41 cellular contexts compared by ENCODE assay signal in the genomic region with DNA sequence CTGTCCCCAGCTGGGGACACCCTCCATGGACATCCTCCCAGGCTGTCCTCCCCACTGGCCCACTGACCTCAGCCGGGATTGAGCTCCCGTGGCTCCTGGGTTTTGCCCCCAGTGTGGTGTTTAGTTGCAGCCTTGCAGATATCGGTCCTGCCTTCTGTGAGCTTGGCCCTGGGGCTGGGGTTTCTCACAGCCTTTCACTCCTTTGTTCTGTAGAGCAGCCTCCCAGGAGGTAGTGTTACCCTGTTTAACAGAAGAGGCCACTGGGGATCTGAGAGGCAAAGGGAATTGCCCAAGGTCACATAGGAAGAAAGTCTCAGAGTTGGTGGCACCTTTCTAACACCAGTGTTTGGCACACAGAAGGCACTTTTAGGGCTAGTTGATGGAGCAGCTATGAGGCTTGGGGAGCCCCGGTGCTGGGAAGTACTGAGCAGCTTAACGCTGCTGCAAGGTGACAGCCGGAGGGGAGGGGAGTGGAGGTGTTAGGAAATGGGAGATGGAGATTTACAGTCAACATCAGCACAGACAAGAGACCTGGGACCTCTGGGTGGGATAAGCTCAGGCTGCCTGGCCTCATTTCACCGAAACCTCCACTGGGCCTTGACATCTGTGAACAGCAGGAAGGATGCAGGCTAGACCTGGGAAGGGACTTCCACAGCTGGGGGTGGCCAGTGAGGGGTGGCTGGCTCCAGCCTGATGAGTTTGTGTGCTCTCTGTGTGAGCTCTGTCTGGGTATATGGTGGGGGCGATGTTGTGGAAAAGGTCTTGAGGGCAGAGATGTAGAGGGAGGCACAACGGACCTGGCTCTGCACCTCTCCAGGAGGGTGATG. TPM values are rescaled to one million over a fixed set of nuclear protein-coding genes. Genes with fewer than 3 reads are reported as not detected.
DNase-seq lines count a peak whose midpoint lies in the region; ATAC-seq, FAIRE-seq and TF ChIP-seq lines count a peak whose summit lies in the region.
"Had no signal": no experiment of that assay in that cellular context is flagged by ENCODE, and none has a peak within 500 bp of the region (broad histone marks: within the 10 kb centered on the region; RNA-seq: fewer than 3 reads in every experiment).

No MANE protein-coding gene starts in this region.

- ATAC-seq in GM12878 (no peak; the same call in none of the 3 replicates), HG02970 (IDR thresholded peaks at IDR 0.05; ENCODE audit: low FRiP score, unreplicated experiment) (no peak)
- ATAC-seq in activated T-cell treated with anti-CD3 and anti-CD28 coated beads, Interleukin-2, amount 50 U/mL, for 4 hours, result no peak
- ATAC-seq: K562, pancreas had no signal

- CTCF ChIA-PET in GM12878 (lab: Yijun Ruan, JAX), result interaction anchor here (1.5 kb wide), 1 partner anchor 45 kb away, joined by 3 read pairs; no protein-coding TSS in a partner anchor

- H4K5ac ChIP-seq in H9 (ENCODE audit: insufficient read length, low read depth, low read length), result no peak overlapping the region

- no peak overlapping the region for H3K23ac ChIP-seq in H9 (ENCODE audit: insufficient read length, low read depth, low read length)

- TF ChIP-seq CTCF in H9 (conservative IDR thresholded peaks at IDR 0.05) (no peak), GM12878 (IDR thresholded peaks at IDR 0.05 in 2 of 3, conservative IDR thresholded peaks at IDR 0.05 in 1 of 3; ENCODE audit: control insufficient read depth in 2 of 3, extremely low read depth in 1 of 3, insufficient read depth in 1 of 3, low read depth in 3 of 3, low read length in 3 of 3) (no peak), nephron progenitor cell (IDR thresholded peaks at IDR 0.05) (no peak), kidney (IDR thresholded peaks at IDR 0.05; ENCODE audit: borderline replicate concordance, extremely low read depth, insufficient read depth) (no peak)

- H3K27ac Mint-ChIP-seq in H9 (peak overlapping the region in 1 of 3 experiments; percentile 71; a peak in 3 of 7 replicates), nephron progenitor cell (peak overlapping the region; percentile 68)
- H3K27ac Mint-ChIP-seq: activated B cell treated with CpG ODN at 0.5 μM for 24 hours; activated CD4-positive, alpha-beta T cell treated with anti-CD3 and anti-CD28 coated beads, Interleukin-2, amount 10 ng/mL, durations not matched to agents 7 days and 5 days; activated T-cell treated with anti-CD3 and anti-CD28 coated beads, Interleukin-2, amount 50 U/mL, for 24 hours; CD4-positive, CD25-positive, alpha-beta regulatory T cell; natural killer cell treated with Interleukin-12 subunit alpha and Interleukin-12 subunit beta and Interleukin-15 and Interleukin-18, amount 100 ng/mL, for 72 hours; type B pancreatic cell had no signal

- no peak overlapping the region for H2BK15ac ChIP-seq in H9 (ENCODE audit: low read depth, low read length)

- H3K9me3 Mint-ChIP-seq in H9, result no peaks in the 10 kb centered on the region
- H3K9me3 Mint-ChIP-seq in nephron progenitor cell, result no peaks in the 10 kb centered on the region
- H3K9me3 Mint-ChIP-seq in activated T-cell treated with anti-CD3 and anti-CD28 coated beads, Interleukin-2, amount 50 U/mL, for 4 hours, result no peaks in the 10 kb centered on the region
- H3K9me3 Mint-ChIP-seq: activated B cell treated with CpG ODN at 0.5 μM for 24 hours; activated CD4-positive, alpha-beta T cell treated with anti-CD3 and anti-CD28 coated beads, Interleukin-2, amount 10 ng/mL, durations not matched to agents 7 days and 5 days; activated T-cell treated with anti-CD3 and anti-CD28 coated beads, Interleukin-2, amount 50 U/mL, for 24 hours; CD4-positive, CD25-positive, alpha-beta regulatory T cell; natural killer cell treated with Interleukin-12 subunit alpha and Interleukin-12 subunit beta and Interleukin-15 and Interleukin-18, amount 100 ng/mL, for 72 hours; type B pancreatic cell had no signal

- H2BK20ac ChIP-seq in H9 (ENCODE audit: low read depth, low read length, poor library complexity, severe bottlenecking), result no peak overlapping the region

- peak; percentile 29 to 80 for DNase-seq in NCI-H524 (lab: John Stamatoyannopoulos, UW)
- no peak for DNase-seq in NCI-H524 treated with DMSO at 0.1 percent for 48 hours (lab: John Stamatoyannopoulos, UW)
- no peak for DNase-seq in H9
- no peak for DNase-seq in GM12878 (ENCODE audit: low read depth, low spot score)
- DNase-seq in nephron progenitor cell, result no peak
- DNase-seq in activated T-cell treated with anti-CD3 and anti-CD28 coated beads, Interleukin-2, amount 50 U/mL, for 4 hours, result no peak
- DNase-seq in kidney, result no peak
- DNase-seq: activated B cell treated with CpG ODN at 0.5 μM for 24 hours; activated CD4-positive, alpha-beta T cell treated with anti-CD3 and anti-CD28 coated beads, Interleukin-2, amount 10 ng/mL, durations not matched to agents 7 days and 5 days; activated gamma-delta T cell; activated T-cell treated with anti-CD3 and anti-CD28 coated beads, Interleukin-2, amount 50 U/mL, for 24 hours; Calu3; CD4-positive, CD25-positive, alpha-beta regulatory T cell; cerebellar nuclear complex; dermis blood vessel endothelial cell; DND-41; foreskin fibroblast; GOT3; head of caudate nucleus; NCI-H1092 treated with DMSO at 0.1 percent for 48 hours; NCI-H1930; NCI-H226; NCI-H748 treated with DMSO at 0.1 percent for 48 hours; pancreas; retina; small intestine; stimulated activated naive CD4-positive, alpha-beta T cell; T1000 had no signal

- no peak overlapping the region for H2BK12ac ChIP-seq in H9 (ENCODE audit: insufficient read length, low read depth, low read length)

- no peak overlapping the region for H2AFZ ChIP-seq in H9 (ENCODE audit: low read length)
- no peak overlapping the region for H2AFZ ChIP-seq in GM12878 (ENCODE audit: control insufficient read depth, low read depth, low read length)

- no peak for TF ChIP-seq EP300 in GM12878 (IDR thresholded peaks at IDR 0.05; ENCODE audit: borderline replicate concordance in 1 of 2, control insufficient read depth in 1 of 2, low read depth in 2 of 2, low read length in 2 of 2)

- H3K4me1 Mint-ChIP-seq in H9, result peaks cover 29 to 45% of the 10 kb centered on the region in 2 experiments
- H3K4me1 Mint-ChIP-seq in nephron progenitor cell, result peaks cover 87% of the 10 kb centered on the region
- H3K4me1 Mint-ChIP-seq in activated T-cell treated with anti-CD3 and anti-CD28 coated beads, Interleukin-2, amount 50 U/mL, for 4 hours (ENCODE audit: low read depth), result no peaks in the 10 kb centered on the region
- H3K4me1 Mint-ChIP-seq: activated B cell treated with CpG ODN at 0.5 μM for 24 hours; activated CD4-positive, alpha-beta T cell treated with anti-CD3 and anti-CD28 coated beads, Interleukin-2, amount 10 ng/mL, durations not matched to agents 7 days and 5 days; CD4-positive, CD25-positive, alpha-beta regulatory T cell had no signal

- no TSS peak for BruUV-seq in GM12878 (replicated peaks; lab: Mats Ljungman, UMichigan)

- RAD21 ChIA-PET in GM12878 (lab: Charles Lee; ENCODE audit: unreplicated experiment), result no interaction called here

- H2BK120ac ChIP-seq in H9 (ENCODE audit: low read depth, low read length, poor library complexity, severe bottlenecking), result peak overlapping the region; percentile 5

- H3K4me3 Mint-ChIP-seq in H9 (peak overlapping the region in 1 of 2 experiments; percentile 5; a peak in 2 of 5 replicates), nephron progenitor cell (peak overlapping the region; percentile 30)
- H3K4me3 Mint-ChIP-seq in activated T-cell treated with anti-CD3 and anti-CD28 coated beads, Interleukin-2, amount 50 U/mL, for 4 hours, result no peak overlapping the region
- H3K4me3 Mint-ChIP-seq: activated B cell treated with CpG ODN at 0.5 μM for 24 hours; activated CD4-positive, alpha-beta T cell treated with anti-CD3 and anti-CD28 coated beads, Interleukin-2, amount 10 ng/mL, durations not matched to agents 7 days and 5 days; activated T-cell treated with anti-CD3 and anti-CD28 coated beads, Interleukin-2, amount 50 U/mL, for 24 hours; CD4-positive, CD25-positive, alpha-beta regulatory T cell; natural killer cell treated with Interleukin-12 subunit alpha and Interleukin-12 subunit beta and Interleukin-15 and Interleukin-18, amount 100 ng/mL, for 72 hours; type B pancreatic cell had no signal

- no peaks in the 10 kb centered on the region for H3K23me2 ChIP-seq in H9 (ENCODE audit: insufficient read length, low read depth, low read length, poor library complexity, severe bottlenecking)

- no peak for TF ChIP-seq RAD21 in GM12878 (IDR thresholded peaks at IDR 0.05; ENCODE audit: insufficient read depth, low read depth, low read length)

- H3T11ph ChIP-seq in H9 (ENCODE audit: low read length), result no peak overlapping the region

- H4K8ac ChIP-seq in H9 (replicated peaks; ENCODE audit: insufficient read length, low read depth, low read length), result no peak overlapping the region

- SMC1A ChIA-PET in GM12878 (lab: Charles Lee; ENCODE audit: uncharacterized antibody, unreplicated experiment), result no interaction called here

- H2BK5ac ChIP-seq in H9 (ENCODE audit: insufficient read length, low read length), result no peak overlapping the region

- H3K9me3 ChIP-seq in H9 (ENCODE audit: control insufficient read depth, low read depth, low read length), result no peaks in the 10 kb centered on the region
- H3K9me3 ChIP-seq in GM12878 (replicated peaks; ENCODE audit: control insufficient read depth, insufficient read depth, low read length), result no peaks in the 10 kb centered on the region
- no peaks in the 10 kb centered on the region for H3K9me3 ChIP-seq in kidney (ENCODE audit: control insufficient read depth in 1 of 2, low read length in 2 of 2)
- H3K9me3 ChIP-seq: esophagus muscularis mucosa, pancreas had no signal

- H3K36me3 Mint-ChIP-seq in H9 (ENCODE audit: insufficient read depth in 1 of 3, low read depth in 3 of 3) (peaks cover 0 to 6% (median 0%) of the 10 kb centered on the region in 3 experiments; a peak in 4 of 7 replicates), nephron progenitor cell (ENCODE audit: low read depth) (no peaks in the 10 kb centered on the region)
- H3K36me3 Mint-ChIP-seq in activated T-cell treated with anti-CD3 and anti-CD28 coated beads, Interleukin-2, amount 50 U/mL, for 4 hours (ENCODE audit: insufficient read depth), result no peaks in the 10 kb centered on the region
- H3K36me3 Mint-ChIP-seq: CD4-positive, CD25-positive, alpha-beta regulatory T cell; natural killer cell treated with Interleukin-12 subunit alpha and Interleukin-12 subunit beta and Interleukin-15 and Interleukin-18, amount 100 ng/mL, for 72 hours; type B pancreatic cell had no signal

- H3K4me2 ChIP-seq in H9 (ENCODE audit: insufficient read depth, insufficient read length, low read length) (no peak overlapping the region), GM12878 (ENCODE audit: control insufficient read depth, insufficient read depth) (no peak overlapping the region)

- H3K27me3 Mint-ChIP-seq in H9 (ENCODE audit: low read depth), result peaks cover 16% of the 10 kb centered on the region
- peaks cover 11% of the 10 kb centered on the region for H3K27me3 Mint-ChIP-seq in nephron progenitor cell (ENCODE audit: low read depth, poor library complexity)
- peaks cover 6% of the 10 kb centered on the region for H3K27me3 Mint-ChIP-seq in activated T-cell treated with anti-CD3 and anti-CD28 coated beads, Interleukin-2, amount 50 U/mL, for 4 hours (ENCODE audit: low read depth)
- H3K27me3 Mint-ChIP-seq: activated CD4-positive, alpha-beta T cell treated with anti-CD3 and anti-CD28 coated beads, Interleukin-2, amount 10 ng/mL, durations not matched to agents 7 days and 5 days; activated T-cell treated with anti-CD3 and anti-CD28 coated beads, Interleukin-2, amount 50 U/mL, for 24 hours; CD4-positive, CD25-positive, alpha-beta regulatory T cell had no signal

- H3K36me3 ChIP-seq in GM12878 (ENCODE audit: control insufficient read depth in 2 of 2, insufficient read depth in 2 of 2, low read length in 1 of 2) (no peaks in the 10 kb centered on the region), kidney (ENCODE audit: control insufficient read depth in 1 of 2, insufficient read depth in 2 of 2, low read length in 2 of 2) (no peaks in the 10 kb centered on the region)
- H3K36me3 ChIP-seq: esophagus muscularis mucosa, pancreas, SJSA1 had no signal

- H4K91ac ChIP-seq in H9 (ENCODE audit: insufficient read length, low read depth, low read length), result no peak overlapping the region

- H3K18ac ChIP-seq in H9 (ENCODE audit: insufficient read length, low read depth, low read length), result no peak overlapping the region

- H3K4me3 ChIP-seq in GM12878 (no peak overlapping the region), kidney (ENCODE audit: low read length in 2 of 2) (no peak overlapping the region)
- H3K4me3 ChIP-seq: esophagus muscularis mucosa, K562, pancreas, SJSA1 had no signal

- H4K20me1 ChIP-seq in H9 (ENCODE audit: control insufficient read depth, insufficient read depth, insufficient read length), result no peaks in the 10 kb centered on the region
- no peaks in the 10 kb centered on the region for H4K20me1 ChIP-seq in GM12878 (ENCODE audit: control insufficient read depth, insufficient read depth)

- peak overlapping the region; percentile 34; the same call in 1 of the 2 replicates for H3K14ac ChIP-seq in H9 (ENCODE audit: insufficient read depth, low read length)

- POLR2A ChIA-PET in GM12878 (lab: Charles Lee), result no interaction called here

- H3K9ac ChIP-seq in H9 (ENCODE audit: extremely low read depth, insufficient read length, low read length) (no peak overlapping the region), GM12878 (ENCODE audit: control insufficient read depth, insufficient read depth, low read length) (no peak overlapping the region), kidney (ENCODE audit: low read length in 2 of 2) (no peak overlapping the region)

- H3K4me1 ChIP-seq in H9 (ENCODE audit: insufficient read depth, low read length) (no peaks in the 10 kb centered on the region), GM12878 (ENCODE audit: control insufficient read depth, insufficient read depth, low read length) (no peaks in the 10 kb centered on the region), kidney (ENCODE audit: control insufficient read depth in 1 of 2, insufficient read depth in 1 of 2, low read depth in 1 of 2, low read length in 2 of 2) (peaks cover 20 to 26% of the 10 kb centered on the region in 2 donors)
- H3K4me1 ChIP-seq: pancreas, SJSA1 had no signal

- H2AK5ac ChIP-seq in H9 (ENCODE audit: insufficient read length, low read length), result no peak overlapping the region

- FAIRE-seq in GM12878 (lab: Jason Lieb, UNC) (no peak), kidney (lab: Jason Lieb, UNC) (no peak)
- FAIRE-seq: endometrium, GM19239, K562, pancreas, small intestine had no signal

- H3K27ac ChIP-seq in H9 (ENCODE audit: insufficient read length, low read depth, low read length) (no peak overlapping the region), GM12878 (ENCODE audit: control insufficient read depth, insufficient read depth) (no peak overlapping the region), kidney (ENCODE audit: low read depth in 2 of 2, low read length in 2 of 2) (no peak overlapping the region)
- H3K27ac ChIP-seq: esophagus muscularis mucosa, pancreas, SJSA1 had no signal

- intact Hi-C loops in GM12878 (cut with micrococcal nuclease; ENCODE audit: unreplicated experiment) (no loop called here), kidney (cut with DNase I) (no loop called here)

- no peaks in the 10 kb centered on the region for H3K27me3 ChIP-seq in H9 (ENCODE audit: insufficient read depth, low read length)
- peaks cover 2 to 4% of the 10 kb centered on the region in 2 experiments; a peak in 2 of 4 replicates for H3K27me3 ChIP-seq in GM12878 (replicated peaks in 1 of 2; ENCODE audit: control insufficient read depth in 2 of 2, insufficient read depth in 2 of 2, low read length in 1 of 2)
- H3K27me3 ChIP-seq: esophagus muscularis mucosa, pancreas had no signal

- no peaks in the 10 kb centered on the region for H3K79me1 ChIP-seq in H9 (ENCODE audit: insufficient read depth, low read depth, low read length, poor library complexity, severe bottlenecking)

- H3K4ac ChIP-seq in H9 (ENCODE audit: low read depth, low read length), result no peak overlapping the region

- no peak overlapping the region for H3K56ac ChIP-seq in H9 (ENCODE audit: insufficient read length, low read depth, low read length)

- TF ChIP-seq POLR2A in GM12878 (IDR thresholded peaks at IDR 0.05; ENCODE audit: low read depth, low read length), result no peak

- no CpG with 5 or more reads among the region's 9 CpGs for WGBS in H9 (ENCODE audit: extremely low coverage, insufficient read length, low lambda C conversion rate)
- 30% methylated on average over 9 of the region's 9 CpGs for WGBS in GM12878 (ENCODE audit: insufficient coverage, insufficient replicate concordance, low lambda C conversion rate, missing lambda C conversion rate)

- H3K79me2 ChIP-seq in H9 (ENCODE audit: insufficient read depth, low read length), result no peaks in the 10 kb centered on the region
- no peaks in the 10 kb centered on the region for H3K79me2 ChIP-seq in GM12878 (ENCODE audit: control insufficient read depth, insufficient read depth, low read length)

- in situ Hi-C loops in GM12878 (cut with MboI), result no loop called here

RNA-seq across cellular contexts. Expression of gene CACNA1G, which starts 26.1 kb away (rescaled TPM):
- total RNA-seq in H9 (2021) (1.5 and 1.7 TPM in 2 replicates), GM12878 (2014; rRNA removed) (not detected in 2 replicates), GM12878 (2014; rRNA removed; fragmentation: Illumina TruSeq; extraction: Trizol) (not detected in 2 replicates), GM12878 (2021) (0.03 TPM in 1 of 2 replicates, not detected in the other), kidney (0.06 TPM)
- 0.61 and 0.81 TPM in 2 replicates for total RNA-seq in GM12878 (2013; cell fraction: nucleolus; rRNA removed)
- not detected for polyA plus RNA-seq in GM12878 (2011; ENCODE audit: low read depth)
- polyA plus RNA-seq in GM12878 (2011; rRNA removed) (0.03 and 0.15 TPM in 2 replicates), GM12878 (2014; fragmentation: Illumina TruSeq; extraction: Trizol) (not detected in 2 replicates), GM12878 (2014; fragmentation: Nextera tagmentation; extraction: Ambion mirVana) (not detected), GM12878 (2014; rRNA removed) (not detected in 2 replicates), GM12878 (2016; fragmentation: Nextera tagmentation; extraction: Ambion mirVana) (not detected), kidney (ENCODE audit: insufficient read depth, low read depth, low replicate concordance) (not detected)
- polyA plus RNA-seq in GM12878 (2011; cell fraction: cytosol; rRNA removed), result 0.03 and 0.18 TPM in 2 replicates
- polyA plus RNA-seq in GM12878 (2011; cell fraction: nucleus; rRNA removed), result 0.20 and 0.31 TPM in 2 replicates
- 0.03 and 0.04 TPM in 2 replicates for polyA plus RNA-seq in GM12878 (2012)
- 0.07 and 0.21 TPM in 2 replicates for polyA minus RNA-seq in GM12878 (2011; rRNA and poly(A)+ RNA removed)
- not detected in 2 replicates for polyA minus RNA-seq in GM12878 (2011; cell fraction: cytosol; rRNA and poly(A)+ RNA removed)
- polyA minus RNA-seq in GM12878 (2011; cell fraction: nucleus; rRNA and poly(A)+ RNA removed), result 0.19 and 0.36 TPM in 2 replicates
- total RNA-seq in activated T-cell treated with anti-CD3 and anti-CD28 coated beads, Interleukin-2, amount 50 U/mL, for 4 hours, result under 1 TPM in 1 of 3 donors, not detected in 2; 0.03 TPM
- total RNA-seq: activated CD4-positive, alpha-beta T cell treated with anti-CD3 and anti-CD28 coated beads, Interleukin-2, amount 10 ng/mL, durations not matched to agents 7 days and 5 days; Calu3; dermis blood vessel endothelial cell; K562; kidney epithelial cell; lung microvascular endothelial cell; MCF 10A; natural killer cell treated with Interleukin-12 subunit alpha and Interleukin-12 subunit beta and Interleukin-15 and Interleukin-18, amount 100 ng/mL, for 72 hours had no signal
- polyA plus RNA-seq: CD4-positive, CD25-positive, alpha-beta regulatory T cell had no signal

RNA-seq across cellular contexts. Expression of gene SPATA20, which starts 39.7 kb away (rescaled TPM):
- total RNA-seq in H9 (2021), result 23.9 and 26.6 TPM in 2 replicates
- 91.7 and 104 TPM in 2 replicates for total RNA-seq in GM12878 (2013; cell fraction: nucleolus; rRNA removed)
- total RNA-seq in GM12878 (2014; rRNA removed), result 41.7 and 45.3 TPM in 2 replicates
- total RNA-seq in GM12878 (2014; rRNA removed; fragmentation: Illumina TruSeq; extraction: Trizol), result 18.9 and 21.0 TPM in 2 replicates
- 39.9 and 40.4 TPM in 2 replicates for total RNA-seq in GM12878 (2021)
- polyA plus RNA-seq in GM12878 (2011; ENCODE audit: low read depth), result 13.9 TPM
- polyA plus RNA-seq in GM12878 (2011; rRNA removed), result 12.1 and 23.1 TPM in 2 replicates
- polyA plus RNA-seq in GM12878 (2011; cell fraction: cytosol; rRNA removed), result 32.8 and 42.3 TPM in 2 replicates
- 218 and 263 TPM in 2 replicates for polyA plus RNA-seq in GM12878 (2011; cell fraction: nucleus; rRNA removed)
- polyA plus RNA-seq in GM12878 (2012), result 31.9 and 38.6 TPM in 2 replicates
- 8.7 and 17.3 TPM in 2 replicates for polyA plus RNA-seq in GM12878 (2014; fragmentation: Illumina TruSeq; extraction: Trizol)
- 1 to 10 TPM; 2.1 to 3.9 TPM for polyA plus RNA-seq in GM12878 (2014; fragmentation: Nextera tagmentation; extraction: Ambion mirVana)
- 54.8 and 69.8 TPM in 2 replicates for polyA plus RNA-seq in GM12878 (2014; rRNA removed)
- polyA plus RNA-seq in GM12878 (2016; fragmentation: Nextera tagmentation; extraction: Ambion mirVana), result 10 to 100 TPM; 30.1 to 30.8 TPM
- polyA minus RNA-seq in GM12878 (2011; rRNA and poly(A)+ RNA removed), result 16.5 and 32.9 TPM in 2 replicates
- polyA minus RNA-seq in GM12878 (2011; cell fraction: cytosol; rRNA and poly(A)+ RNA removed), result 9.1 and 11.6 TPM in 2 replicates
- 52.7 and 79.3 TPM in 2 replicates for polyA minus RNA-seq in GM12878 (2011; cell fraction: nucleus; rRNA and poly(A)+ RNA removed)
- total RNA-seq in activated T-cell treated with anti-CD3 and anti-CD28 coated beads, Interleukin-2, amount 50 U/mL, for 4 hours, result 10 to 100 TPM in 2 of 3 donors, 1 to 10 TPM in 1; 6.5 to 16.9 (median 13.5) TPM
- 60.4 TPM for total RNA-seq in kidney
- 52.7 TPM for polyA plus RNA-seq in kidney (ENCODE audit: insufficient read depth, low read depth, low replicate concordance)

RNA-seq across cellular contexts. Expression of gene ABCC3, which starts 48.0 kb away (rescaled TPM):
- total RNA-seq in H9 (2021) (0.31 and 0.59 TPM in 2 replicates), GM12878 (2014; rRNA removed) (not detected in 2 replicates), GM12878 (2014; rRNA removed; fragmentation: Illumina TruSeq; extraction: Trizol) (not detected in 2 replicates), GM12878 (2021) (1.1 and 1.5 TPM in 2 replicates), kidney (156 TPM)
- 9.8 and 12.0 TPM in 2 replicates for total RNA-seq in GM12878 (2013; cell fraction: nucleolus; rRNA removed)
- not detected for polyA plus RNA-seq in GM12878 (2011; ENCODE audit: low read depth)
- polyA plus RNA-seq in GM12878 (2011; rRNA removed) (1.9 and 2.3 TPM in 2 replicates), GM12878 (2014; fragmentation: Illumina TruSeq; extraction: Trizol) (0.21 TPM in 1 of 2 replicates, not detected in the other), GM12878 (2014; fragmentation: Nextera tagmentation; extraction: Ambion mirVana) (not detected), GM12878 (2014; rRNA removed) (0.10 TPM in 1 of 2 replicates, not detected in the other), GM12878 (2016; fragmentation: Nextera tagmentation; extraction: Ambion mirVana) (under 1 TPM in 1 of 2 experiments, not detected in 1; 0.32 TPM), kidney (ENCODE audit: insufficient read depth, low read depth, low replicate concordance) (9.3 TPM)
- 1.4 and 1.5 TPM in 2 replicates for polyA plus RNA-seq in GM12878 (2011; cell fraction: cytosol; rRNA removed)
- 8.8 and 12.3 TPM in 2 replicates for polyA plus RNA-seq in GM12878 (2011; cell fraction: nucleus; rRNA removed)
- polyA plus RNA-seq in GM12878 (2012), result 0.13 and 0.61 TPM in 2 replicates
- 3.2 and 4.8 TPM in 2 replicates for polyA minus RNA-seq in GM12878 (2011; rRNA and poly(A)+ RNA removed)
- polyA minus RNA-seq in GM12878 (2011; cell fraction: cytosol; rRNA and poly(A)+ RNA removed), result 1.2 and 1.5 TPM in 2 replicates
- 3.7 and 4.8 TPM in 2 replicates for polyA minus RNA-seq in GM12878 (2011; cell fraction: nucleus; rRNA and poly(A)+ RNA removed)
- total RNA-seq in activated T-cell treated with anti-CD3 and anti-CD28 coated beads, Interleukin-2, amount 50 U/mL, for 4 hours, result under 1 TPM; 0.26 to 0.63 (median 0.49) TPM
- total RNA-seq: activated CD4-positive, alpha-beta T cell treated with anti-CD3 and anti-CD28 coated beads, Interleukin-2, amount 10 ng/mL, durations not matched to agents 7 days and 5 days; natural killer cell treated with Interleukin-12 subunit alpha and Interleukin-12 subunit beta and Interleukin-15 and Interleukin-18, amount 100 ng/mL, for 72 hours had no signal

RNA-seq across cellular contexts. Expression of gene EPN3, which starts 54.1 kb away (rescaled TPM):
- total RNA-seq in H9 (2021), result 1.9 and 2.2 TPM in 2 replicates
- not detected in 2 replicates for total RNA-seq in GM12878 (2013; cell fraction: nucleolus; rRNA removed)
- total RNA-seq in GM12878 (2014; rRNA removed), result not detected in 2 replicates
- not detected in 2 replicates for total RNA-seq in GM12878 (2014; rRNA removed; fragmentation: Illumina TruSeq; extraction: Trizol)
- total RNA-seq in GM12878 (2021), result not detected in 2 replicates
- polyA plus RNA-seq in GM12878 (2011; ENCODE audit: low read depth), result not detected
- polyA plus RNA-seq in GM12878 (2011; rRNA removed), result not detected in 2 replicates
- not detected in 2 replicates for polyA plus RNA-seq in GM12878 (2011; cell fraction: cytosol; rRNA removed)
- polyA plus RNA-seq in GM12878 (2011; cell fraction: nucleus; rRNA removed), result not detected in 2 replicates
- polyA plus RNA-seq in GM12878 (2012), result 0.08 and 0.09 TPM in 2 replicates
- not detected in 2 replicates for polyA plus RNA-seq in GM12878 (2014; fragmentation: Illumina TruSeq; extraction: Trizol)
- polyA plus RNA-seq in GM12878 (2014; fragmentation: Nextera tagmentation; extraction: Ambion mirVana), result not detected
- not detected in 2 replicates for polyA plus RNA-seq in GM12878 (2014; rRNA removed)
- under 1 TPM; 0.04 to 0.07 TPM for polyA plus RNA-seq in GM12878 (2016; fragmentation: Nextera tagmentation; extraction: Ambion mirVana)
- not detected in 2 replicates for polyA minus RNA-seq in GM12878 (2011; rRNA and poly(A)+ RNA removed)
- polyA minus RNA-seq in GM12878 (2011; cell fraction: cytosol; rRNA and poly(A)+ RNA removed), result not detected in 2 replicates
- 0.10 and 0.12 TPM in 2 replicates for polyA minus RNA-seq in GM12878 (2011; cell fraction: nucleus; rRNA and poly(A)+ RNA removed)
- under 1 TPM in 1 of 3 donors, not detected in 2; 0.30 TPM for total RNA-seq in activated T-cell treated with anti-CD3 and anti-CD28 coated beads, Interleukin-2, amount 50 U/mL, for 4 hours
- 5.0 TPM for total RNA-seq in kidney
- polyA plus RNA-seq in kidney (ENCODE audit: insufficient read depth, low read depth, low replicate concordance), result 28.7 TPM
- total RNA-seq: A172; activated B cell treated with CpG ODN at 0.5 μM for 24 hours; activated CD4-positive, alpha-beta T cell treated with anti-CD3 and anti-CD28 coated beads, Interleukin-2, amount 10 ng/mL, durations not matched to agents 7 days and 5 days; CD4-positive, CD25-positive, alpha-beta regulatory T cell; esophagus muscularis mucosa; lung microvascular endothelial cell; natural killer cell treated with Interleukin-12 subunit alpha and Interleukin-12 subunit beta and Interleukin-15 and Interleukin-18, amount 100 ng/mL, for 72 hours; RPMI7951 had no signal
- polyA plus RNA-seq: CD4-positive, CD25-positive, alpha-beta regulatory T cell; K562 had no signal

Comparison
In these comparisons a context has a peak if more than half of its experiments do, and no peak if none do; other contexts are left out.
1. DNase-seq: peak in NCI-H524 (2 of 2); none in NCI-H524 treated with DMSO at 0.1 percent for 48 hours (single experiment), H9 (single experiment), GM12878 (single experiment), nephron progenitor cell (single experiment), activated T-cell treated with anti-CD3 and anti-CD28 coated beads, Interleukin-2, amount 50 U/mL, for 4 hours (single experiment) and kidney (single experiment).
2. RNA of gene ABCC3, which starts 48.0 kb away (total RNA-seq): 156 TPM in kidney (single experiment); 0.26 to 0.63 TPM in activated T-cell treated with anti-CD3 and anti-CD28 coated beads, Interleukin-2, amount 50 U/mL, for 4 hours, 0.31 to 0.59 TPM in H9 and 1.1 to 12.0 TPM in GM12878; every median in the first group is over 10 times any median in the second.